23 cellular contexts compared by ENCODE assay signal in genomic region chr9:128296340-128297220, GRCh38. TPM values are rescaled to one million over a fixed set of nuclear protein-coding genes. Genes with fewer than 3 reads are reported as not detected.
DNase-seq lines count a peak whose midpoint lies in the region; ATAC-seq, FAIRE-seq and TF ChIP-seq lines count a peak whose summit lies in the region.
"Had no signal": no experiment of that assay in that cellular context is flagged by ENCODE, and none has a peak within 500 bp of the region (broad histone marks: within the 10 kb centered on the region; RNA-seq: fewer than 3 reads in every experiment).

No MANE protein-coding gene starts in this region.

- intact Hi-C loops in natural killer cell (cut with micrococcal nuclease) = no loop called here

- no peaks in the 10 kb centered on the region for H3K9me3 Mint-ChIP-seq in natural killer cell
- H3K9me3 Mint-ChIP-seq: activated CD4-positive, alpha-beta memory T cell treated with anti-CD3 and anti-CD28 coated beads, Interleukin-2, amount 10 ng/mL, durations not matched to agents 7 days and 5 days; CD14-positive monocyte; stimulated activated naive B cell treated with anti-CD40 and anti-IgM and Interleukin-4, amounts not matched to agents 10 μg/mL and 1 μg/mL and 100 μg/mL, for 72 hours had no signal

- no peak for FAIRE-seq in RCC 7860 (lab: Jason Lieb, UNC)
- FAIRE-seq: endometrium had no signal

- H3K4me1 ChIP-seq in Peyer's patch = peaks cover 0 to 21% (median 2%) of the 10 kb centered on the region in 4 donors
- H3K4me1 ChIP-seq in muscle layer of duodenum (ENCODE audit: control insufficient read depth in 1 of 2, insufficient read depth in 2 of 2, low read length in 2 of 2) = peaks cover 5 to 8% of the 10 kb centered on the region in 2 donors

- H3K4me1 Mint-ChIP-seq in natural killer cell = no peaks in the 10 kb centered on the region
- H3K4me1 Mint-ChIP-seq: CD14-positive monocyte had no signal

- H3K27ac ChIP-seq in Peyer's patch = peak overlapping the region in 3 of 4 donors; percentile 74 to 93 (median 84)
- peak overlapping the region; percentile 67 for H3K27ac ChIP-seq in epithelial cell of prostate
- peak overlapping the region; percentile 2 for H3K27ac ChIP-seq in muscle layer of duodenum (ENCODE audit: low read length)
- H3K27ac ChIP-seq: heart left ventricle had no signal

- TF ChIP-seq CTCF in Peyer's patch (IDR thresholded peaks at IDR 0.05) (no peak), natural killer cell (IDR thresholded peaks at IDR 0.05) (no peak)

- peak in 1 of 2 donors; percentile 32 for TF ChIP-seq POLR2A in Peyer's patch (IDR thresholded peaks at IDR 0.05)

- H3K9me3 ChIP-seq in Peyer's patch (no peaks in the 10 kb centered on the region), muscle layer of duodenum (ENCODE audit: control insufficient read depth in 1 of 2, low read length in 2 of 2) (no peaks in the 10 kb centered on the region)
- H3K9me3 ChIP-seq: heart left ventricle had no signal

- no peaks in the 10 kb centered on the region for H3K27me3 Mint-ChIP-seq in natural killer cell (ENCODE audit: low read depth in 2 of 2)
- H3K27me3 Mint-ChIP-seq: activated CD4-positive, alpha-beta memory T cell treated with anti-CD3 and anti-CD28 coated beads, Interleukin-2, amount 10 ng/mL, durations not matched to agents 7 days and 5 days; stimulated activated naive B cell treated with anti-CD40 and anti-IgM and Interleukin-4, amounts not matched to agents 10 μg/mL and 1 μg/mL and 100 μg/mL, for 72 hours had no signal

- H3K27me3 ChIP-seq in Peyer's patch (no peaks in the 10 kb centered on the region), muscle layer of duodenum (ENCODE audit: low read depth, low read length) (no peaks in the 10 kb centered on the region)
- H3K27me3 ChIP-seq: heart left ventricle had no signal

- ATAC-seq in HG03196 (IDR thresholded peaks at IDR 0.05; ENCODE audit: unreplicated experiment) = no peak
- no peak for ATAC-seq in natural killer cell

- DNase-seq in HUDEP-2 (lab: John Stamatoyannopoulos, UW; ENCODE audit: unreplicated experiment in 76 of 76) = peak in 74 of 76 experiments; percentile 9 to 85 (median 56)
- DNase-seq in Peyer's patch = peak in 2 of 3 donors; percentile 61 to 78
- no peak for DNase-seq in epithelial cell of prostate (ENCODE audit: low read depth, low spot score)
- DNase-seq in NCI-H526 (lab: John Stamatoyannopoulos, UW) = no peak
- DNase-seq in natural killer cell = no peak
- DNase-seq in RCC 7860 (ENCODE audit: low spot score) = no peak
- DNase-seq: activated CD4-positive, alpha-beta memory T cell treated with anti-CD3 and anti-CD28 coated beads, Interleukin-2, amount 10 ng/mL, durations not matched to agents 7 days and 5 days; activated CD4-positive, CD25-positive, alpha-beta regulatory T cell; amniotic stem cell; cortex of kidney; GOT3; heart left ventricle; KBM-7; NCI-H187 treated with DMSO at 0.1 percent for 48 hours; occipital lobe; stimulated activated naive B cell treated with anti-CD40 and anti-IgM and Interleukin-4, amounts not matched to agents 10 μg/mL and 1 μg/mL and 100 μg/mL, for 72 hours; T-helper 2 cell had no signal

- H3K4me3 ChIP-seq in Peyer's patch = no peak overlapping the region
- no peak overlapping the region for H3K4me3 ChIP-seq in muscle layer of duodenum (ENCODE audit: low read depth in 1 of 2, low read length in 2 of 2)
- H3K4me3 ChIP-seq: heart left ventricle, lung, smooth muscle cell had no signal

- no peaks in the 10 kb centered on the region for H3K36me3 Mint-ChIP-seq in natural killer cell
- H3K36me3 Mint-ChIP-seq: CD14-positive monocyte had no signal

- no peak overlapping the region for H3K27ac Mint-ChIP-seq in natural killer cell
- H3K27ac Mint-ChIP-seq: activated CD4-positive, alpha-beta memory T cell treated with anti-CD3 and anti-CD28 coated beads, Interleukin-2, amount 10 ng/mL, durations not matched to agents 7 days and 5 days; stimulated activated naive B cell treated with anti-CD40 and anti-IgM and Interleukin-4, amounts not matched to agents 10 μg/mL and 1 μg/mL and 100 μg/mL, for 72 hours had no signal

- no peak overlapping the region for H3K4me3 Mint-ChIP-seq in natural killer cell
- H3K4me3 Mint-ChIP-seq: activated CD4-positive, alpha-beta memory T cell treated with anti-CD3 and anti-CD28 coated beads, Interleukin-2, amount 10 ng/mL, durations not matched to agents 7 days and 5 days; CD14-positive monocyte; stimulated activated naive B cell treated with anti-CD40 and anti-IgM and Interleukin-4, amounts not matched to agents 10 μg/mL and 1 μg/mL and 100 μg/mL, for 72 hours had no signal

- no peaks in the 10 kb centered on the region for H3K36me3 ChIP-seq in Peyer's patch
- H3K36me3 ChIP-seq in muscle layer of duodenum (ENCODE audit: control insufficient read depth in 1 of 2, insufficient read depth in 2 of 2, low read length in 2 of 2) = peaks cover 0 to 4% of the 10 kb centered on the region in 2 donors

RNA-seq across cellular contexts. Expression of gene SWI5, which starts 20.5 kb away (rescaled TPM):
- 10 to 100 TPM; 18.3 to 27.2 (median 23.5) TPM for total RNA-seq in Peyer's patch
- total RNA-seq in natural killer cell = 1 to 10 TPM; 6.3 to 9.3 (median 8.4) TPM

RNA-seq across cellular contexts. Expression of gene GOLGA2, which starts 20.8 kb away (rescaled TPM):
- total RNA-seq in Peyer's patch = 10 to 100 TPM; 45.7 to 96.7 (median 92.5) TPM
- total RNA-seq in natural killer cell = 100 to 1,000 TPM in 1 of 3 donors, 10 to 100 TPM in 2; 78.0 to 101 (median 90.9) TPM

RNA-seq across cellular contexts. Expression of gene TRUB2, which starts 25.7 kb away (rescaled TPM):
- 10 to 100 TPM; 11.7 to 42.9 (median 17.4) TPM for total RNA-seq in Peyer's patch
- total RNA-seq in natural killer cell = 10 to 100 TPM in 2 of 3 donors, 1 to 10 TPM in 1; 8.8 to 12.0 (median 11.3) TPM

RNA-seq across cellular contexts. Expression of gene COQ4, which starts 26.1 kb away (rescaled TPM):
- total RNA-seq in Peyer's patch (100 to 1,000 TPM in 3 of 4 donors, 10 to 100 TPM in 1; 65.2 to 191 (median 132) TPM), natural killer cell (10 to 100 TPM; 28.2 to 34.5 (median 30.4) TPM)

RNA-seq across cellular contexts. Expression of gene SLC27A4, which starts 43.7 kb away (rescaled TPM):
- total RNA-seq in Peyer's patch (100 to 1,000 TPM in 3 of 4 donors, 10 to 100 TPM in 1; 28.1 to 312 (median 149) TPM), natural killer cell (10 to 100 TPM in 2 of 3 donors, 1 to 10 TPM in 1; 7.7 to 12.3 (median 11.2) TPM)

Comparison
In these comparisons a context has a peak if more than half of its experiments do, and no peak if none do; other contexts are left out.
1. DNase-seq: peak in HUDEP-2 (74 of 76) and Peyer's patch (2 of 3); none in epithelial cell of prostate (single experiment), NCI-H526 (0 of 2), natural killer cell (single experiment) and RCC 7860 (single experiment).
2. H3K27ac ChIP-seq: peak in every context shown above with its lines; median percentile 84 in Peyer's patch; 67 in epithelial cell of prostate; 2 in muscle layer of duodenum.